Comparison of ENCODE assay signal across 18 cellular contexts in genomic region chr1:70891444-70891843, GRCh38.
A peak's percentile ranks its signal among the peaks of the same experiment; 100 is the strongest.
DNase-seq lines count a peak whose midpoint lies in the region; ATAC-seq and TF ChIP-seq lines count a peak whose summit lies in the region.
"Had no signal": no experiment of that assay in that cellular context is flagged by ENCODE, and none has a peak within 500 bp of the region (broad histone marks: within the 10 kb centered on the region; RNA-seq: fewer than 3 reads in every experiment).

No MANE protein-coding gene starts in this region.

- peaks cover 11% of the 10 kb centered on the region for H3K36me3 Mint-ChIP-seq in natural killer cell treated with Interleukin-12 subunit alpha and Interleukin-12 subunit beta and Interleukin-15 and Interleukin-18, amount 100 ng/mL, for 72 hours
- peaks cover 5% of the 10 kb centered on the region for H3K36me3 Mint-ChIP-seq in natural killer cell
- H3K36me3 Mint-ChIP-seq: CD4-positive, alpha-beta memory T cell had no signal

- no peak for ATAC-seq in natural killer cell treated with Interleukin-12 subunit alpha and Interleukin-12 subunit beta and Interleukin-15 and Interleukin-18, amount 100 ng/mL, for 72 hours
- ATAC-seq in natural killer cell (no peak), HG03039 (IDR thresholded peaks at IDR 0.05; ENCODE audit: unreplicated experiment) (no peak), GM21717 (IDR thresholded peaks at IDR 0.05; ENCODE audit: unreplicated experiment) (no peak)

- peaks cover 18 to 21% of the 10 kb centered on the region in 2 donors for H3K27me3 Mint-ChIP-seq in natural killer cell treated with Interleukin-12 subunit alpha and Interleukin-12 subunit beta and Interleukin-15 and Interleukin-18, amount 100 ng/mL, for 72 hours
- peaks cover 13 to 49% of the 10 kb centered on the region in 2 donors for H3K27me3 Mint-ChIP-seq in natural killer cell (ENCODE audit: low read depth in 2 of 2)
- H3K27me3 Mint-ChIP-seq: CD4-positive, alpha-beta memory T cell had no signal

- peak overlapping the region; percentile 23 for H3K4me3 Mint-ChIP-seq in natural killer cell treated with Interleukin-12 subunit alpha and Interleukin-12 subunit beta and Interleukin-15 and Interleukin-18, amount 100 ng/mL, for 72 hours
- H3K4me3 Mint-ChIP-seq in natural killer cell, result no peak overlapping the region
- H3K4me3 Mint-ChIP-seq: CD4-positive, alpha-beta memory T cell; H9 had no signal

- peaks cover 25 to 30% of the 10 kb centered on the region in 2 donors for H3K4me1 Mint-ChIP-seq in natural killer cell treated with Interleukin-12 subunit alpha and Interleukin-12 subunit beta and Interleukin-15 and Interleukin-18, amount 100 ng/mL, for 72 hours (ENCODE audit: low read depth in 2 of 2)
- H3K4me1 Mint-ChIP-seq in natural killer cell, result peaks cover 7 to 8% of the 10 kb centered on the region in 2 donors
- H3K4me1 Mint-ChIP-seq: CD4-positive, alpha-beta memory T cell had no signal

- TF ChIP-seq CTCF in natural killer cell (IDR thresholded peaks at IDR 0.05) (no peak), GM20000 (IDR thresholded peaks at IDR 0.05; ENCODE audit: extremely low read depth, missing control alignments) (no peak)

- H3K27ac Mint-ChIP-seq in natural killer cell treated with Interleukin-12 subunit alpha and Interleukin-12 subunit beta and Interleukin-15 and Interleukin-18, amount 100 ng/mL, for 72 hours, result peak overlapping the region in 1 of 2 donors; percentile 82
- H3K27ac Mint-ChIP-seq in natural killer cell, result no peak overlapping the region
- H3K27ac Mint-ChIP-seq: CD4-positive, alpha-beta memory T cell; H9 had no signal

- H3K9me3 Mint-ChIP-seq in natural killer cell treated with Interleukin-12 subunit alpha and Interleukin-12 subunit beta and Interleukin-15 and Interleukin-18, amount 100 ng/mL, for 72 hours, result peaks cover 7% of the 10 kb centered on the region
- no peaks in the 10 kb centered on the region for H3K9me3 Mint-ChIP-seq in natural killer cell
- H3K9me3 Mint-ChIP-seq: H9 had no signal

- no peak for DNase-seq in natural killer cell treated with Interleukin-12 subunit alpha and Interleukin-12 subunit beta and Interleukin-15 and Interleukin-18, amount 100 ng/mL, for 72 hours (ENCODE audit: low spot score)
- no peak for DNase-seq in natural killer cell
- peak; percentile 23 for DNase-seq in NCI-H69 (lab: John Stamatoyannopoulos, UW)
- peak; percentile 5 for DNase-seq in fibroblast of gingiva (ENCODE audit: low read depth)
- no peak for DNase-seq in DMS53 treated with DMSO at 0.1 percent for 48 hours (lab: John Stamatoyannopoulos, UW; ENCODE audit: unreplicated experiment)
- no peak for DNase-seq in GM20000 (ENCODE audit: low spot score)
- DNase-seq: BE2C; CD4-positive, alpha-beta memory T cell; DND-41; H9; Kasumi-1; NCI-H1436 treated with DMSO at 0.1 percent for 48 hours; NCI-H345; NCI-H526 treated with DMSO at 0.1 percent for 48 hours; NK-92 treated with Interleukin-12 subunit alpha and Interleukin-12 subunit beta, amount 100 ng/mL, for 24 hours; PC-9 had no signal

- intact Hi-C loops in natural killer cell (cut with micrococcal nuclease), result no loop called here

Comparison
In these comparisons a context has a peak if more than half of its experiments do, and no peak if none do; other contexts are left out.
1. DNase-seq: peak in NCI-H69 (single experiment) and fibroblast of gingiva (single experiment); none in natural killer cell treated with Interleukin-12 subunit alpha and Interleukin-12 subunit beta and Interleukin-15 and Interleukin-18, amount 100 ng/mL, for 72 hours (single experiment), natural killer cell (single experiment), DMS53 treated with DMSO at 0.1 percent for 48 hours (single experiment) and GM20000 (single experiment).